Comparison of ENCODE assay signal across 9 cellular contexts in the genomic region with DNA sequence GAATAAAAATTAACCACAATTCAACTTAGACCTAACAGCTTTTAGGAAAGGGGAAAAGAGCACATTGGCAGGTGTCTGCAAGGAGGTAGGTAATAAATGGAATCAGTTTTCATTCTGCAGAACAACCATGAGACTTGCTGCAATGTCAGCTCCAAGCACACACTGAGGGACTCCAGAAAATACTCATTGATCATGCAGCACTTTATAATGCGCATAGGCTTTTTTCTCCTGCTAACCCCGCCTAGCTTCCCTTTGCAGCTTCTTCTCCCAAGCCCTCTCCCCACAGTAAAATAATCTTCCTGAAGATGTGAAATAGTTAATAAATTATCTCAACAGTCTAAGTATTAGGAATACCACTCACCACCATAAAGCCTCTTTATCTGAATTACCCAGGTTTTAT. TPM values are rescaled to one million over a fixed set of nuclear protein-coding genes. Genes with fewer than 3 reads are reported as not detected.
DNase-seq lines count a peak whose midpoint lies in the region; ATAC-seq and TF ChIP-seq lines count a peak whose summit lies in the region.
"Had no signal": no experiment of that assay in that cellular context is flagged by ENCODE, and none has a peak within 500 bp of the region (broad histone marks: within the 10 kb centered on the region; RNA-seq: fewer than 3 reads in every experiment).

No MANE protein-coding gene starts in this region.

- no peaks in the 10 kb centered on the region for H3K27me3 ChIP-seq in CD8-positive, alpha-beta memory T cell (ENCODE audit: insufficient read depth, low read length, poor library complexity, severe bottlenecking)
- no peaks in the 10 kb centered on the region for H3K27me3 ChIP-seq in MG63
- no peaks in the 10 kb centered on the region for H3K27me3 ChIP-seq in neural cell (ENCODE audit: insufficient read depth, low read depth, low read length)
- no peaks in the 10 kb centered on the region for H3K27me3 ChIP-seq in neuronal stem cell (ENCODE audit: control insufficient read depth in 3 of 3, insufficient read depth in 3 of 3, low read depth in 1 of 3, low read length in 3 of 3)
- H3K27me3 ChIP-seq: breast epithelium had no signal

- no peak overlapping the region for H3K14ac ChIP-seq in neuronal stem cell (ENCODE audit: low read length)

- no peaks in the 10 kb centered on the region for H3K9me2 ChIP-seq in neural cell (ENCODE audit: insufficient read depth, low read length)

- H3K4me3 Mint-ChIP-seq in CD8-positive, alpha-beta memory T cell = peak overlapping the region; percentile 3 to 71 (median 48)
- peak overlapping the region; percentile 57 for H3K4me3 Mint-ChIP-seq in chondrocyte (ENCODE audit: unreplicated experiment)

- no peak overlapping the region for H3K18ac ChIP-seq in neuronal stem cell (ENCODE audit: low read length)

- DNase-seq in CD8-positive, alpha-beta memory T cell = no peak
- DNase-seq in MG63 (no peak), chondrocyte (ENCODE audit: low spot score) (no peak), neuronal stem cell (ENCODE audit: low spot score) (no peak)
- DNase-seq: NCI-H146 had no signal

- CTCF ChIA-PET in CD8-positive, alpha-beta memory T cell (lab: Charles Lee) = interaction anchor here (1.3 kb wide), 1 partner anchor 35 kb away, joined by 5 read pairs; no protein-coding TSS in a partner anchor

- H3K9me3 Mint-ChIP-seq in CD8-positive, alpha-beta memory T cell = no peaks in the 10 kb centered on the region
- no peaks in the 10 kb centered on the region for H3K9me3 Mint-ChIP-seq in chondrocyte (ENCODE audit: low read depth)

- H3K4me2 ChIP-seq in neural cell (ENCODE audit: low read length) (peak overlapping the region; percentile 95), neuronal stem cell (ENCODE audit: insufficient read depth, low read length, poor library complexity, severe bottlenecking) (no peak overlapping the region)

- no peak overlapping the region for H3K4me3 ChIP-seq in CD8-positive, alpha-beta memory T cell (ENCODE audit: low read length)
- H3K4me3 ChIP-seq in MG63 (peak overlapping the region; percentile 63), neural cell (ENCODE audit: low read length) (peak overlapping the region; percentile 68), neuronal stem cell (ENCODE audit: low read length in 2 of 2) (peak overlapping the region in 1 of 2 donors; percentile 52)

- H3K27me3 Mint-ChIP-seq in CD8-positive, alpha-beta memory T cell = no peaks in the 10 kb centered on the region
- H3K27me3 Mint-ChIP-seq in chondrocyte (ENCODE audit: low read depth) = no peaks in the 10 kb centered on the region

- H3K36me3 Mint-ChIP-seq in CD8-positive, alpha-beta memory T cell = peaks cover 0 to 5% (median 0%) of the 10 kb centered on the region in 3 donors
- no peaks in the 10 kb centered on the region for H3K36me3 Mint-ChIP-seq in chondrocyte (ENCODE audit: low read depth)

- no peaks in the 10 kb centered on the region for H4K20me1 ChIP-seq in neural cell (ENCODE audit: insufficient read depth)

- H4K91ac ChIP-seq in neuronal stem cell (ENCODE audit: low read depth, low read length, poor library complexity) = no peak overlapping the region

- no peak for ATAC-seq in GM18520 (IDR thresholded peaks at IDR 0.05; ENCODE audit: unreplicated experiment)
- no peak for ATAC-seq in HG03565 (IDR thresholded peaks at IDR 0.05; ENCODE audit: unreplicated experiment)

- no peak overlapping the region for H3K4ac ChIP-seq in neuronal stem cell (ENCODE audit: low read length)

- H3K79me2 ChIP-seq in neural cell (replicated peaks; ENCODE audit: insufficient read depth, low read length) = peaks cover 49% of the 10 kb centered on the region

- WGBS in neuronal stem cell (ENCODE audit: extremely low coverage in 2 of 2, insufficient read length in 2 of 2, insufficient replicate concordance in 1 of 2), 2 donors = no CpG with 5 or more reads among the region's 2 CpGs

- H3K27ac ChIP-seq in CD8-positive, alpha-beta memory T cell (ENCODE audit: low read depth, low read length) = peak overlapping the region; percentile 70
- peak overlapping the region; percentile 85 for H3K27ac ChIP-seq in neural cell (ENCODE audit: low read length)
- H3K27ac ChIP-seq in neuronal stem cell (replicated peaks; ENCODE audit: low read length) = no peak overlapping the region

- TF ChIP-seq EP300 in neural cell (conservative IDR thresholded peaks at IDR 0.05; ENCODE audit: poor library complexity, severe bottlenecking) = no peak

- peaks cover 27% of the 10 kb centered on the region for H3K4me1 ChIP-seq in CD8-positive, alpha-beta memory T cell (ENCODE audit: insufficient read depth, low read length)
- H3K4me1 ChIP-seq in neuronal stem cell (ENCODE audit: control insufficient read depth in 2 of 2, insufficient read depth in 1 of 2, low read depth in 1 of 2, low read length in 2 of 2) = peaks cover 1 to 9% of the 10 kb centered on the region in 2 donors

- peaks cover 42 to 57% (median 47%) of the 10 kb centered on the region in 3 donors for H3K4me1 Mint-ChIP-seq in CD8-positive, alpha-beta memory T cell
- H3K4me1 Mint-ChIP-seq in chondrocyte (ENCODE audit: low read depth) = peaks cover 34% of the 10 kb centered on the region

- no peak overlapping the region for H2BK120ac ChIP-seq in neuronal stem cell (ENCODE audit: low read depth, low read length)

- H3K9me3 ChIP-seq in CD8-positive, alpha-beta memory T cell (ENCODE audit: low read length) = no peaks in the 10 kb centered on the region
- H3K9me3 ChIP-seq in MG63 (no peaks in the 10 kb centered on the region), neural cell (ENCODE audit: low read length) (no peaks in the 10 kb centered on the region), neuronal stem cell (replicated peaks in 1 of 2; ENCODE audit: control insufficient read depth in 2 of 2, insufficient read depth in 1 of 2, low read depth in 1 of 2, low read length in 2 of 2) (no peaks in the 10 kb centered on the region)
- H3K9me3 ChIP-seq: breast epithelium had no signal

- H2AK5ac ChIP-seq in neuronal stem cell (ENCODE audit: low read depth, low read length) = no peak overlapping the region

- no peaks in the 10 kb centered on the region for H3K79me1 ChIP-seq in neuronal stem cell (ENCODE audit: low read depth, low read length)

- no peak overlapping the region for H2BK5ac ChIP-seq in neuronal stem cell (ENCODE audit: low read length)

- H2BK15ac ChIP-seq in neuronal stem cell (ENCODE audit: low read length) = no peak overlapping the region

- H3F3A ChIP-seq in neural cell (ENCODE audit: insufficient read depth, low read length, poor library complexity, severe bottlenecking) = no peaks in the 10 kb centered on the region

- POLR2A ChIA-PET in CD8-positive, alpha-beta memory T cell (lab: Charles Lee) = interaction anchor here (0.5 kb wide), 1 partner anchor 10 kb away, joined by 5 read pairs; no protein-coding TSS in a partner anchor

- H2AFZ ChIP-seq in neural cell (ENCODE audit: low read depth, low read length) = no peak overlapping the region
- no peak overlapping the region for H2AFZ ChIP-seq in neuronal stem cell (ENCODE audit: low read length)

- no peaks in the 10 kb centered on the region for H3K36me3 ChIP-seq in CD8-positive, alpha-beta memory T cell (ENCODE audit: insufficient read depth, low read length)
- H3K36me3 ChIP-seq in MG63 = peaks cover 7% of the 10 kb centered on the region
- no peaks in the 10 kb centered on the region for H3K36me3 ChIP-seq in neural cell (ENCODE audit: insufficient read depth, low read length)
- peaks cover 0 to 43% of the 10 kb centered on the region in 2 donors for H3K36me3 ChIP-seq in neuronal stem cell (replicated peaks in 1 of 2; ENCODE audit: control insufficient read depth in 2 of 2, insufficient read depth in 2 of 2, low read length in 2 of 2)
- H3K36me3 ChIP-seq: breast epithelium had no signal

- no peak overlapping the region for H3K23ac ChIP-seq in neuronal stem cell (ENCODE audit: low read depth, low read length, poor library complexity)

- no peak for TF ChIP-seq RAD21 in neural cell (conservative IDR thresholded peaks at IDR 0.05)

- H3K9ac ChIP-seq in neural cell (ENCODE audit: low read length) = peak overlapping the region; percentile 68
- no peak overlapping the region for H3K9ac ChIP-seq in neuronal stem cell (ENCODE audit: low read depth, low read length, poor library complexity)

- H4K8ac ChIP-seq in neuronal stem cell (ENCODE audit: low read depth, low read length) = no peak overlapping the region

- TF ChIP-seq CTCF in chondrocyte (IDR thresholded peaks at IDR 0.05) (no peak), neural cell (IDR thresholded peaks at IDR 0.05; ENCODE audit: poor library complexity, severe bottlenecking) (no peak)

- H3K27ac Mint-ChIP-seq in CD8-positive, alpha-beta memory T cell = peak overlapping the region; percentile 25 to 86 (median 76)
- H3K27ac Mint-ChIP-seq in chondrocyte (ENCODE audit: unreplicated experiment) = peak overlapping the region; percentile 79

- H2BK12ac ChIP-seq in neuronal stem cell (ENCODE audit: low read length) = no peak overlapping the region

TF ChIP-seq in neural cell, 6 proteins besides CTCF, POLR2A, EP300 and RAD21 (continues in another document):
- no peak for TF ChIP-seq TAF1 (IDR thresholded peaks at IDR 0.05; ENCODE audit: low read depth)

RNA-seq across cellular contexts. Expression of gene ANKRD17, which starts 36.9 kb away (rescaled TPM):
- total RNA-seq in CD8-positive, alpha-beta memory T cell = 10 to 100 TPM; 57.6 to 61.9 TPM
- 15.7 TPM for polyA plus RNA-seq in CD8-positive, alpha-beta memory T cell
- 18.8 and 21.2 TPM in 2 replicates for total RNA-seq in MG63 (2014; rRNA removed; shearing (Covaris generic); ENCODE audit: low replicate concordance)
- total RNA-seq in chondrocyte = 55.1 to 72.5 TPM (median 56.4 TPM) in 3 replicates
- 30.4 and 33.0 TPM in 2 replicates for polyA plus RNA-seq in neural cell
- polyA minus RNA-seq in neural cell = 126 and 145 TPM in 2 replicates
- 31.3 TPM for polyA plus RNA-seq in neuronal stem cell (2013, experiment 1 of 2)
- polyA plus RNA-seq in neuronal stem cell (2013, experiment 2 of 2) = 30.9 TPM
